26 cellular contexts compared by ENCODE assay signal in genomic region chr13:73387318-73387717, GRCh38.
"Had no signal": no experiment of that assay in that cellular context is flagged by ENCODE, and none has a peak within 500 bp of the region (broad histone marks: within the 10 kb centered on the region; RNA-seq: fewer than 3 reads in every experiment).

No MANE protein-coding gene starts in this region.

- ATAC-seq: activated CD8-positive, alpha-beta T cell treated with anti-CD3 and anti-CD28 coated beads for 36 hours; activated naive CD8-positive, alpha-beta T cell treated with anti-CD3 and anti-CD28 coated beads, Interleukin-2, amount 50 U/mL, for 24 hours; activated T-cell treated with anti-CD3 and anti-CD28 coated beads, Interleukin-2, amount 50 U/mL, for 4 hours had no signal

- H3K36me3 ChIP-seq: ascending aorta, cardiac muscle cell had no signal

- H3K27me3 ChIP-seq: ascending aorta, cardiac muscle cell had no signal

- DNase-seq: activated B cell treated with CpG ODN at 0.5 μM for 24 hours; activated CD4-positive, alpha-beta memory T cell treated with anti-CD3 and anti-CD28 coated beads for 36 hours; activated CD4-positive, alpha-beta T cell treated with anti-CD3 and anti-CD28 coated beads for 4 hours; activated CD4-positive, alpha-beta T cell treated with anti-CD3 and anti-CD28 coated beads, Interleukin-2, amount 10 ng/mL, durations not matched to agents 24 days and 14 days; activated CD4-positive, alpha-beta T cell treated with anti-CD3 and anti-CD28 coated beads, Interleukin-2, amount 50 U/mL, for 1 hour; activated CD4-positive, alpha-beta T cell treated with anti-CD3 and anti-CD28 coated beads, Interleukin-2, amount 50 U/mL, for 4 hours; activated CD4-positive, CD25-positive, alpha-beta regulatory T cell treated with anti-CD3 and anti-CD28 coated beads, Interleukin-2, amount 50 U/mL, for 72 hours; activated CD8-positive, alpha-beta memory T cell treated with anti-CD3 and anti-CD28 coated beads, Interleukin-2, amount 50 U/mL, for 4 hours; activated CD8-positive, alpha-beta T cell treated with anti-CD3 and anti-CD28 coated beads for 36 hours; activated effector memory CD4-positive, alpha-beta T cell treated with Interleukin-2 at 50 U/mL for 16 hours; activated gamma-delta T cell; activated naive CD4-positive, alpha-beta T cell treated with anti-CD3 and anti-CD28 coated beads, Interleukin-2, amount 10 ng/mL, durations not matched to agents 7 days and 5 days; activated naive CD4-positive, alpha-beta T cell treated with Interleukin-2 at 50 U/mL for 16 hours; activated naive CD8-positive, alpha-beta T cell treated with anti-CD3 and anti-CD28 coated beads, Interleukin-2, amount 10 ng/mL, durations not matched to agents 7 days and 5 days; activated naive CD8-positive, alpha-beta T cell treated with anti-CD3 and anti-CD28 coated beads, Interleukin-2, amount 50 U/mL, for 24 hours; activated T-cell treated with anti-CD3 and anti-CD28 coated beads for 4 hours; activated T-cell treated with anti-CD3 and anti-CD28 coated beads, Interleukin-2, amount 50 U/mL, for 1 hour; activated T-cell treated with anti-CD3 and anti-CD28 coated beads, Interleukin-2, amount 50 U/mL, for 4 hours; amygdala; anterior cingulate cortex; T-helper 1 cell; T-helper 2 cell; T-helper 9 cell had no signal

- H3K4me3 ChIP-seq: ascending aorta, cardiac muscle cell had no signal

- H3K9me3 ChIP-seq: ascending aorta had no signal

- H3K27ac ChIP-seq: ascending aorta, cardiac muscle cell, VCaP had no signal

- H3K4me1 ChIP-seq: ascending aorta had no signal
